Comparison of ENCODE assay signal across 1 cellular context in genomic region chr6:36063318-36063717, GRCh38.
TF ChIP-seq lines count a peak whose summit lies in the region.

No MANE protein-coding gene starts in this region.

TF ChIP-seq in HepG2, 621 proteins besides CTCF, POLR2A, EP300 and RAD21 (continued from another document and continues in another):
- TF ChIP-seq THAP9 (CRISPR knock-in tag; IDR thresholded peaks at IDR 0.05; ENCODE audit: borderline replicate concordance): no peak
- TF ChIP-seq ELF1 (CRISPR knock-in tag; IDR thresholded peaks at IDR 0.05): no peak
- no peak for TF ChIP-seq XBP1 (CRISPR knock-in tag; IDR thresholded peaks at IDR 0.05)
- TF ChIP-seq EHMT2 (IDR thresholded peaks at IDR 0.05; ENCODE audit: borderline replicate concordance, low read depth, low read length): no peak
- TF ChIP-seq ZNF292 (CRISPR knock-in tag; IDR thresholded peaks at IDR 0.05; ENCODE audit: borderline replicate concordance, low read depth): peak; percentile 55
- TF ChIP-seq, protein P1, sequence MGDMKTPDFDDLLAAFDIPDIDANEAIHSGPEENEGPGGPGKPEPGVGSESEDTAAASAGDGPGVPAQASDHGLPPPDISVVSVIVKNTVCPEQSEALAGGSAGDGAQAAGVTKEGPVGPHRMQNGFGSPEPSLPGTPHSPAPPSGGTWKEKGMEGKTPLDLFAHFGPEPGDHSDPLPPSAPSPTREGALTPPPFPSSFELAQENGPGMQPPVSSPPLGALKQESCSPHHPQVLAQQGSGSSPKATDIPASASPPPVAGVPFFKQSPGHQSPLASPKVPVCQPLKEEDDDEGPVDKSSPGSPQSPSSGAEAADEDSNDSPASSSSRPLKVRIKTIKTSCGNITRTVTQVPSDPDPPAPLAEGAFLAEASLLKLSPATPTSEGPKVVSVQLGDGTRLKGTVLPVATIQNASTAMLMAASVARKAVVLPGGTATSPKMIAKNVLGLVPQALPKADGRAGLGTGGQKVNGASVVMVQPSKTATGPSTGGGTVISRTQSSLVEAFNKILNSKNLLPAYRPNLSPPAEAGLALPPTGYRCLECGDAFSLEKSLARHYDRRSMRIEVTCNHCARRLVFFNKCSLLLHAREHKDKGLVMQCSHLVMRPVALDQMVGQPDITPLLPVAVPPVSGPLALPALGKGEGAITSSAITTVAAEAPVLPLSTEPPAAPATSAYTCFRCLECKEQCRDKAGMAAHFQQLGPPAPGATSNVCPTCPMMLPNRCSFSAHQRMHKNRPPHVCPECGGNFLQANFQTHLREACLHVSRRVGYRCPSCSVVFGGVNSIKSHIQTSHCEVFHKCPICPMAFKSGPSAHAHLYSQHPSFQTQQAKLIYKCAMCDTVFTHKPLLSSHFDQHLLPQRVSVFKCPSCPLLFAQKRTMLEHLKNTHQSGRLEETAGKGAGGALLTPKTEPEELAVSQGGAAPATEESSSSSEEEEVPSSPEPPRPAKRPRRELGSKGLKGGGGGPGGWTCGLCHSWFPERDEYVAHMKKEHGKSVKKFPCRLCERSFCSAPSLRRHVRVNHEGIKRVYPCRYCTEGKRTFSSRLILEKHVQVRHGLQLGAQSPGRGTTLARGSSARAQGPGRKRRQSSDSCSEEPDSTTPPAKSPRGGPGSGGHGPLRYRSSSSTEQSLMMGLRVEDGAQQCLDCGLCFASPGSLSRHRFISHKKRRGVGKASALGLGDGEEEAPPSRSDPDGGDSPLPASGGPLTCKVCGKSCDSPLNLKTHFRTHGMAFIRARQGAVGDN (CRISPR knock-in tag; IDR thresholded peaks at IDR 0.05): no peak
- no peak for TF ChIP-seq PHF20 (CRISPR knock-in tag; IDR thresholded peaks at IDR 0.05)
- 0 out of 2 replicates have a peak, but pooled peaks have one; percentile 14 for TF ChIP-seq ZNF878 (CRISPR knock-in tag; IDR thresholded peaks at IDR 0.05)
- no peak for TF ChIP-seq MATR3 (CRISPR knock-in tag; IDR thresholded peaks at IDR 0.05)
- TF ChIP-seq PCBP2 (optimal IDR thresholded peaks at IDR 0.05; ENCODE audit: low read depth, low read length, poor library complexity, severe bottlenecking): no peak
- TF ChIP-seq FOXJ3 (CRISPR knock-in tag; IDR thresholded peaks at IDR 0.05; ENCODE audit: borderline replicate concordance): 0 out of 2 replicates have a peak, but pooled peaks have one; percentile 63
- TF ChIP-seq, protein P2, sequence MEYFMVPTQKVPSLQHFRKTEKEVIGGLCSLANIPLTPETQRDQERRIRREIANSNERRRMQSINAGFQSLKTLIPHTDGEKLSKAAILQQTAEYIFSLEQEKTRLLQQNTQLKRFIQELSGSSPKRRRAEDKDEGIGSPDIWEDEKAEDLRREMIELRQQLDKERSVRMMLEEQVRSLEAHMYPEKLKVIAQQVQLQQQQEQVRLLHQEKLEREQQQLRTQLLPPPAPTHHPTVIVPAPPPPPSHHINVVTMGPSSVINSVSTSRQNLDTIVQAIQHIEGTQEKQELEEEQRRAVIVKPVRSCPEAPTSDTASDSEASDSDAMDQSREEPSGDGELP (IDR thresholded peaks at IDR 0.05; ENCODE audit: borderline replicate concordance, low read depth): peak; percentile 49; the same call in 1 of the 2 replicates
- TF ChIP-seq, protein P3, sequence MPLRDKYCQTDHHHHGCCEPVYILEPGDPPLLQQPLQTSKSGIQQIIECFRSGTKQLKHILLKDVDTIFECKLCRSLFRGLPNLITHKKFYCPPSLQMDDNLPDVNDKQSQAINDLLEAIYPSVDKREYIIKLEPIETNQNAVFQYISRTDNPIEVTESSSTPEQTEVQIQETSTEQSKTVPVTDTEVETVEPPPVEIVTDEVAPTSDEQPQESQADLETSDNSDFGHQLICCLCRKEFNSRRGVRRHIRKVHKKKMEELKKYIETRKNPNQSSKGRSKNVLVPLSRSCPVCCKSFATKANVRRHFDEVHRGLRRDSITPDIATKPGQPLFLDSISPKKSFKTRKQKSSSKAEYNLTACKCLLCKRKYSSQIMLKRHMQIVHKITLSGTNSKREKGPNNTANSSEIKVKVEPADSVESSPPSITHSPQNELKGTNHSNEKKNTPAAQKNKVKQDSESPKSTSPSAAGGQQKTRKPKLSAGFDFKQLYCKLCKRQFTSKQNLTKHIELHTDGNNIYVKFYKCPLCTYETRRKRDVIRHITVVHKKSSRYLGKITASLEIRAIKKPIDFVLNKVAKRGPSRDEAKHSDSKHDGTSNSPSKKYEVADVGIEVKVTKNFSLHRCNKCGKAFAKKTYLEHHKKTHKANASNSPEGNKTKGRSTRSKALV (CRISPR knock-in tag; IDR thresholded peaks at IDR 0.05): no peak
- TF ChIP-seq IRF2 (CRISPR knock-in tag; IDR thresholded peaks at IDR 0.05): peak; percentile 65; the same call in 1 of the 2 replicates
- TF ChIP-seq SP140L (CRISPR knock-in tag; IDR thresholded peaks at IDR 0.05; ENCODE audit: borderline replicate concordance): no peak
- TF ChIP-seq HDAC2 (CRISPR knock-in tag; IDR thresholded peaks at IDR 0.05): peak; percentile 79
- TF ChIP-seq, protein P4, sequence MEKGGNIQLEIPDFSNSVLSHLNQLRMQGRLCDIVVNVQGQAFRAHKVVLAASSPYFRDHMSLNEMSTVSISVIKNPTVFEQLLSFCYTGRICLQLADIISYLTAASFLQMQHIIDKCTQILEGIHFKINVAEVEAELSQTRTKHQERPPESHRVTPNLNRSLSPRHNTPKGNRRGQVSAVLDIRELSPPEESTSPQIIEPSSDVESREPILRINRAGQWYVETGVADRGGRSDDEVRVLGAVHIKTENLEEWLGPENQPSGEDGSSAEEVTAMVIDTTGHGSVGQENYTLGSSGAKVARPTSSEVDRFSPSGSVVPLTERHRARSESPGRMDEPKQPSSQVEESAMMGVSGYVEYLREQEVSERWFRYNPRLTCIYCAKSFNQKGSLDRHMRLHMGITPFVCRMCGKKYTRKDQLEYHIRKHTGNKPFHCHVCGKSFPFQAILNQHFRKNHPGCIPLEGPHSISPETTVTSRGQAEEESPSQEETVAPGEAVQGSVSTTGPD (CRISPR knock-in tag; IDR thresholded peaks at IDR 0.05): no peak
- peak; percentile 99 for TF ChIP-seq TEAD3 (CRISPR knock-in tag; optimal IDR thresholded peaks at IDR 0.05; ENCODE audit: borderline replicate concordance)
- no peak for TF ChIP-seq FOXA1 (IDR thresholded peaks at IDR 0.05)
- peak; percentile 84 for TF ChIP-seq FOXA1 (CRISPR knock-in tag; IDR thresholded peaks at IDR 0.05)
- TF ChIP-seq, protein P5, sequence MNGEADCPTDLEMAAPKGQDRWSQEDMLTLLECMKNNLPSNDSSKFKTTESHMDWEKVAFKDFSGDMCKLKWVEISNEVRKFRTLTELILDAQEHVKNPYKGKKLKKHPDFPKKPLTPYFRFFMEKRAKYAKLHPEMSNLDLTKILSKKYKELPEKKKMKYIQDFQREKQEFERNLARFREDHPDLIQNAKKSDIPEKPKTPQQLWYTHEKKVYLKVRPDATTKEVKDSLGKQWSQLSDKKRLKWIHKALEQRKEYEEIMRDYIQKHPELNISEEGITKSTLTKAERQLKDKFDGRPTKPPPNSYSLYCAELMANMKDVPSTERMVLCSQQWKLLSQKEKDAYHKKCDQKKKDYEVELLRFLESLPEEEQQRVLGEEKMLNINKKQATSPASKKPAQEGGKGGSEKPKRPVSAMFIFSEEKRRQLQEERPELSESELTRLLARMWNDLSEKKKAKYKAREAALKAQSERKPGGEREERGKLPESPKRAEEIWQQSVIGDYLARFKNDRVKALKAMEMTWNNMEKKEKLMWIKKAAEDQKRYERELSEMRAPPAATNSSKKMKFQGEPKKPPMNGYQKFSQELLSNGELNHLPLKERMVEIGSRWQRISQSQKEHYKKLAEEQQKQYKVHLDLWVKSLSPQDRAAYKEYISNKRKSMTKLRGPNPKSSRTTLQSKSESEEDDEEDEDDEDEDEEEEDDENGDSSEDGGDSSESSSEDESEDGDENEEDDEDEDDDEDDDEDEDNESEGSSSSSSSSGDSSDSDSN (CRISPR knock-in tag; IDR thresholded peaks at IDR 0.05): no peak
- no peak for TF ChIP-seq FLYWCH1 (CRISPR knock-in tag; IDR thresholded peaks at IDR 0.05)
- no peak for TF ChIP-seq TFDP1 (CRISPR knock-in tag; IDR thresholded peaks at IDR 0.05; ENCODE audit: borderline replicate concordance)
- TF ChIP-seq CC2D1A (CRISPR knock-in tag; IDR thresholded peaks at IDR 0.05): 0 out of 2 replicates have a peak, but pooled peaks have one; percentile 71
- peak; percentile 70 for TF ChIP-seq FOXA3 (CRISPR knock-in tag; IDR thresholded peaks at IDR 0.05)
- no peak for TF ChIP-seq SETDB1 (CRISPR knock-in tag; IDR thresholded peaks at IDR 0.05; ENCODE audit: borderline replicate concordance)
- peak; percentile 41; the same call in 1 of the 2 replicates for TF ChIP-seq ZMYM2 (CRISPR knock-in tag; IDR thresholded peaks at IDR 0.05)
- TF ChIP-seq CHD4 (IDR thresholded peaks at IDR 0.05; ENCODE audit: borderline replicate concordance, low read length): no peak
- 0 out of 2 replicates have a peak, but pooled peaks have one; percentile 35 for TF ChIP-seq PITX1 (CRISPR knock-in tag; IDR thresholded peaks at IDR 0.05)
- no peak for TF ChIP-seq PTBP1 (IDR thresholded peaks at IDR 0.05; ENCODE audit: low read depth, low read length, poor library complexity, severe bottlenecking)
- TF ChIP-seq ZNF749 (CRISPR knock-in tag; IDR thresholded peaks at IDR 0.05; ENCODE audit: borderline replicate concordance): 0 out of 2 replicates have a peak, but pooled peaks have one; percentile 26
- no peak for TF ChIP-seq EZH2 (conservative IDR thresholded peaks at IDR 0.05; ENCODE audit: low read depth, low read length)
- no peak for TF ChIP-seq MXD3 (CRISPR knock-in tag; IDR thresholded peaks at IDR 0.05)
- TF ChIP-seq IRF9 (CRISPR knock-in tag; IDR thresholded peaks at IDR 0.05; ENCODE audit: borderline replicate concordance): no peak
- no peak for TF ChIP-seq ZNF382 (CRISPR knock-in tag; IDR thresholded peaks at IDR 0.05; ENCODE audit: borderline replicate concordance)
- no peak for TF ChIP-seq KLF11 (CRISPR knock-in tag; IDR thresholded peaks at IDR 0.05)
- peak; percentile 59; the same call in 1 of the 2 replicates for TF ChIP-seq PHF21A (CRISPR knock-in tag; IDR thresholded peaks at IDR 0.05)
- TF ChIP-seq ZNF850 (CRISPR knock-in tag; conservative IDR thresholded peaks at IDR 0.05): no peak
- no peak for TF ChIP-seq EED (CRISPR knock-in tag; IDR thresholded peaks at IDR 0.05)
- TF ChIP-seq BCLAF1 (IDR thresholded peaks at IDR 0.05): no peak
- no peak for TF ChIP-seq MBD4 (IDR thresholded peaks at IDR 0.05; ENCODE audit: borderline replicate concordance, low read length)
- no peak for TF ChIP-seq NFKB2 (CRISPR knock-in tag; IDR thresholded peaks at IDR 0.05; ENCODE audit: borderline replicate concordance)
- 0 out of 2 replicates have a peak, but pooled peaks have one; percentile 26 for TF ChIP-seq NFIC (IDR thresholded peaks at IDR 0.05; ENCODE audit: low read length)
- no peak for TF ChIP-seq U2AF1 (optimal IDR thresholded peaks at IDR 0.05; ENCODE audit: low read depth, low read length)
- TF ChIP-seq ZNF230 (CRISPR knock-in tag; IDR thresholded peaks at IDR 0.05): no peak
- TF ChIP-seq RBM39 (IDR thresholded peaks at IDR 0.05; ENCODE audit: low read depth, low read length, poor library complexity, severe bottlenecking): no peak
